Comparison of ENCODE assay signal across 8 cellular contexts in genomic region chr11:20363500-20364411, GRCh38.
DNase-seq lines count a peak whose midpoint lies in the region; ATAC-seq and TF ChIP-seq lines count a peak whose summit lies in the region.

Gene HTATIP2, plus strand, starts transcription at chr11:20363714. Its CDS starts 524 bp downstream, at chr11:20364238.

- peak within 1 kb of the TSS; percentile 83 for H3K4me3 Mint-ChIP-seq in T-helper 1 cell treated with Interleukin-12 subunit alpha and Interleukin-12 subunit beta and Interleukin-4 antibody, amounts not matched to agents 30 μg/mL and 1 μg/mL, for 36 hours

- ATAC-seq in GM21381 (IDR thresholded peaks at IDR 0.05; ENCODE audit: unreplicated experiment): peak; percentile 96
- ATAC-seq in SK-N-SH treated with all-trans-retinoic acid at 6 μM for 48 hours: no peak

- in situ Hi-C loops in astrocyte of the cerebellum (cut with HindIII; ENCODE audit: low sequenced_read_pairs): loop anchor here (25.0 kb wide), 1 partner anchor 226 kb away; no protein-coding TSS in a partner anchor

- peaks cover 58% of the 10 kb centered on the region for H3K4me1 Mint-ChIP-seq in T-helper 1 cell treated with Interleukin-12 subunit alpha and Interleukin-12 subunit beta and Interleukin-4 antibody, amounts not matched to agents 30 μg/mL and 1 μg/mL, for 36 hours (ENCODE audit: low read depth)

- H3K27ac Mint-ChIP-seq in T-helper 1 cell treated with Interleukin-12 subunit alpha and Interleukin-12 subunit beta and Interleukin-4 antibody, amounts not matched to agents 30 μg/mL and 1 μg/mL, for 36 hours: peak within 1 kb of the TSS; percentile 93

- H3K9me3 Mint-ChIP-seq in T-helper 1 cell treated with Interleukin-12 subunit alpha and Interleukin-12 subunit beta and Interleukin-4 antibody, amounts not matched to agents 30 μg/mL and 1 μg/mL, for 36 hours: peaks cover 3% of the 10 kb centered on the region

- TF ChIP-seq CTCF in astrocyte of the cerebellum (IDR thresholded peaks at IDR 0.05; ENCODE audit: low read depth, low read length, missing control alignments) (no peak), retinal pigment epithelial cell (conservative IDR thresholded peaks at IDR 0.05; ENCODE audit: low read depth, low read length) (no peak)

- H3K27me3 Mint-ChIP-seq in T-helper 1 cell treated with Interleukin-12 subunit alpha and Interleukin-12 subunit beta and Interleukin-4 antibody, amounts not matched to agents 30 μg/mL and 1 μg/mL, for 36 hours (ENCODE audit: low read depth): no peaks in the 10 kb centered on the region

- peak; percentile 58 for DNase-seq in DMS153 (lab: John Stamatoyannopoulos, UW)
- peak; percentile 68 for DNase-seq in HuH-7 (ENCODE audit: low spot score)
- DNase-seq in astrocyte of the cerebellum (ENCODE audit: low read depth): no peak
- peak in 46 of 51 donors; percentile 20 to 86 (median 58) for DNase-seq in hypothalamus (lab: John Stamatoyannopoulos, UW)
- no peak for DNase-seq in retinal pigment epithelial cell (ENCODE audit: low read depth)

- H3K36me3 Mint-ChIP-seq in T-helper 1 cell treated with Interleukin-12 subunit alpha and Interleukin-12 subunit beta and Interleukin-4 antibody, amounts not matched to agents 30 μg/mL and 1 μg/mL, for 36 hours (ENCODE audit: low read depth): peaks cover 21% of the 10 kb centered on the region

- peak within 1 kb of the TSS; percentile 51 for H3K4me3 ChIP-seq in astrocyte of the cerebellum (ENCODE audit: low read depth, low read length)
- H3K4me3 ChIP-seq in retinal pigment epithelial cell (ENCODE audit: low read length): peak within 1 kb of the TSS; percentile 56

TF ChIP-seq in SK-N-SH treated with all-trans-retinoic acid at 6 μM for 48 hours, 23 proteins besides CTCF, POLR2A, EP300 and RAD21:
- TF ChIP-seq ARNTL (CRISPR knock-in tag; IDR thresholded peaks at IDR 0.05; ENCODE audit: borderline replicate concordance, low read depth) (no peak), SNAI2 (CRISPR knock-in tag; IDR thresholded peaks at IDR 0.05) (no peak), TOX (CRISPR knock-in tag; IDR thresholded peaks at IDR 0.05; ENCODE audit: borderline replicate concordance) (no peak), TSHZ2 (CRISPR knock-in tag; IDR thresholded peaks at IDR 0.05) (no peak), ZFP30 (CRISPR knock-in tag; IDR thresholded peaks at IDR 0.05) (no peak), ZNF70 (CRISPR knock-in tag; IDR thresholded peaks at IDR 0.05) (no peak), POU6F1 (CRISPR knock-in tag; IDR thresholded peaks at IDR 0.05; ENCODE audit: borderline replicate concordance, low read depth) (no peak), ISL1 (CRISPR knock-in tag; IDR thresholded peaks at IDR 0.05) (no peak), ZNF8 (CRISPR knock-in tag; IDR thresholded peaks at IDR 0.05) (no peak), CSRNP3 (CRISPR knock-in tag; IDR thresholded peaks at IDR 0.05) (no peak), TCF4 (CRISPR knock-in tag; IDR thresholded peaks at IDR 0.05; ENCODE audit: borderline replicate concordance) (no peak), CREB5 (CRISPR knock-in tag; IDR thresholded peaks at IDR 0.05; ENCODE audit: low read depth) (no peak), CSDC2 (CRISPR knock-in tag; IDR thresholded peaks at IDR 0.05) (no peak), ESRRG (CRISPR knock-in tag; IDR thresholded peaks at IDR 0.05) (no peak), OSR1 (CRISPR knock-in tag; IDR thresholded peaks at IDR 0.05) (no peak), ZFP3 (CRISPR knock-in tag; IDR thresholded peaks at IDR 0.05) (no peak), PPARA (CRISPR knock-in tag; IDR thresholded peaks at IDR 0.05; ENCODE audit: borderline replicate concordance) (no peak)

Comparison
In these comparisons a context has a peak if more than half of its experiments do, and no peak if none do; other contexts are left out.
1. DNase-seq: peak in DMS153 (single experiment), HuH-7 (single experiment) and hypothalamus (46 of 51); none in astrocyte of the cerebellum (single experiment) and retinal pigment epithelial cell (single experiment).